1 cellular context compared by ENCODE assay signal in the genomic region with DNA sequence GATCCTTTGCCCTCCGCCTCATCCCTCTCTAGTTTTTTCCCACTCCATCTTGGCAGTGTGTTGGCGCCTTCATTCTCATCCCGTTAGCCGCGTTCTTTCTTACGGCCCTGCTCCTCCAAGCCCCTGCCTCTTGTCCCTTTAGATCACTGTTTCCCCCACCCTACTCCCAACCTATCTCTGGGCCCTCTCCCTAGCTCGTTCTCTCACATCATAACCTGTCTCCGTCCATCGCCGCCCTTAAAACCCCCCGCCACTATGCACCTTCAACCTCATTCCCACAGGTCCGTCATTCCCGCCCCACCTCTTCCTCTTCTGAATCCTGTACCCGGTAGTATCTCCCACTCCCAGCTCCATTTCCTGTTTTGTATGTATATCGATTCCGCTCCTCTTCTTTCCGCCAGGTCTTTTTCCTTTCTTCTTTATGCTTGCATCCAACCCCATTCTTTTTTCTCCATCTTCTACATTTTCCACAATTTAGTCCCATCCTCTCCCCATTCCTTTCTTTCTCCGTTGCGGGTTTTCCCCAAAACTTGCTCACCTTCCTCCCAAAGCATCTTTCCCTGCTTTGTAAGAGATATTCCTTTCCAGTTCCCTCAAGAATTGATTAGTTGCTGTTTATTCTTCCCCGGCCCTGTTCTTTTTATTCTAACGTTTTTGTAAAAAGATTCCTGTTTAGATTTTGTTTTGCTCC.
A peak's percentile ranks its signal among the peaks of the same experiment; 100 is the strongest.
TF ChIP-seq lines count a peak whose summit lies in the region.

No MANE protein-coding gene starts in this region.

TF ChIP-seq in HepG2, 621 proteins besides CTCF, POLR2A, EP300 and RAD21 (continued from another document and continues in another):
- TF ChIP-seq ZNF276 (CRISPR knock-in tag; IDR thresholded peaks at IDR 0.05; ENCODE audit: low read depth) = no peak
- no peak for TF ChIP-seq JDP2 (CRISPR knock-in tag; IDR thresholded peaks at IDR 0.05; ENCODE audit: borderline replicate concordance)
- TF ChIP-seq ZNF543 (CRISPR knock-in tag; IDR thresholded peaks at IDR 0.05) = no peak
- TF ChIP-seq GATAD2A (CRISPR knock-in tag; IDR thresholded peaks at IDR 0.05) = peak; percentile 45; the same call in 1 of the 2 replicates
- TF ChIP-seq ZNF547 (CRISPR knock-in tag; IDR thresholded peaks at IDR 0.05) = no peak
- peak; percentile 76; the same call in 1 of the 2 replicates for TF ChIP-seq ZNF337 (CRISPR knock-in tag; IDR thresholded peaks at IDR 0.05; ENCODE audit: borderline replicate concordance, low read depth)
- no peak for TF ChIP-seq KDM4B (CRISPR knock-in tag; IDR thresholded peaks at IDR 0.05)
- no peak for TF ChIP-seq ZNF816 (CRISPR knock-in tag; IDR thresholded peaks at IDR 0.05; ENCODE audit: borderline replicate concordance)
- no peak for TF ChIP-seq CSRNP1 (CRISPR knock-in tag; IDR thresholded peaks at IDR 0.05)
- no peak for TF ChIP-seq ARNT (IDR thresholded peaks at IDR 0.05)
- TF ChIP-seq TBX2 (CRISPR knock-in tag; IDR thresholded peaks at IDR 0.05; ENCODE audit: borderline replicate concordance) = no peak
- TF ChIP-seq CEBPZ (IDR thresholded peaks at IDR 0.05; ENCODE audit: low read length) = no peak
- no peak for TF ChIP-seq ZBTB38 (CRISPR knock-in tag; IDR thresholded peaks at IDR 0.05)
- TF ChIP-seq TOE1 (CRISPR knock-in tag; IDR thresholded peaks at IDR 0.05) = no peak
- no peak for TF ChIP-seq RELA (CRISPR knock-in tag; IDR thresholded peaks at IDR 0.05)
- TF ChIP-seq SAP130 (CRISPR knock-in tag; IDR thresholded peaks at IDR 0.05; ENCODE audit: low read depth) = peak; percentile 53
- TF ChIP-seq NONO (IDR thresholded peaks at IDR 0.05) = peak; percentile 83; the same call in 1 of the 2 replicates
- TF ChIP-seq NONO (CRISPR knock-in tag; conservative IDR thresholded peaks at IDR 0.05) = peak; percentile 25; the same call in 1 of the 2 replicates
- TF ChIP-seq NRL (CRISPR knock-in tag; IDR thresholded peaks at IDR 0.05; ENCODE audit: borderline replicate concordance) = no peak
- TF ChIP-seq ZNF761 (CRISPR knock-in tag; conservative IDR thresholded peaks at IDR 0.05) = no peak
- no peak for TF ChIP-seq ARHGAP35 (CRISPR knock-in tag; IDR thresholded peaks at IDR 0.05; ENCODE audit: borderline replicate concordance)
- no peak for TF ChIP-seq CHD4 (IDR thresholded peaks at IDR 0.05; ENCODE audit: borderline replicate concordance, low read length)
- no peak for TF ChIP-seq GRHL1 (CRISPR knock-in tag; conservative IDR thresholded peaks at IDR 0.05)
- TF ChIP-seq RBM22 (optimal IDR thresholded peaks at IDR 0.05; ENCODE audit: low read length) = no peak
- TF ChIP-seq ZNF572 (CRISPR knock-in tag; IDR thresholded peaks at IDR 0.05) = no peak
- no peak for TF ChIP-seq IRX3 (CRISPR knock-in tag; IDR thresholded peaks at IDR 0.05; ENCODE audit: borderline replicate concordance, low read depth)
- no peak for TF ChIP-seq CBFB (CRISPR knock-in tag; IDR thresholded peaks at IDR 0.05)
- TF ChIP-seq RCOR2 (CRISPR knock-in tag; IDR thresholded peaks at IDR 0.05) = no peak
- TF ChIP-seq RXRA (CRISPR knock-in tag; IDR thresholded peaks at IDR 0.05) = no peak
- TF ChIP-seq ZFAT (CRISPR knock-in tag; conservative IDR thresholded peaks at IDR 0.05) = no peak
- TF ChIP-seq, protein P1, sequence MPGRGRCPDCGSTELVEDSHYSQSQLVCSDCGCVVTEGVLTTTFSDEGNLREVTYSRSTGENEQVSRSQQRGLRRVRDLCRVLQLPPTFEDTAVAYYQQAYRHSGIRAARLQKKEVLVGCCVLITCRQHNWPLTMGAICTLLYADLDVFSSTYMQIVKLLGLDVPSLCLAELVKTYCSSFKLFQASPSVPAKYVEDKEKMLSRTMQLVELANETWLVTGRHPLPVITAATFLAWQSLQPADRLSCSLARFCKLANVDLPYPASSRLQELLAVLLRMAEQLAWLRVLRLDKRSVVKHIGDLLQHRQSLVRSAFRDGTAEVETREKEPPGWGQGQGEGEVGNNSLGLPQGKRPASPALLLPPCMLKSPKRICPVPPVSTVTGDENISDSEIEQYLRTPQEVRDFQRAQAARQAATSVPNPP (CRISPR knock-in tag; IDR thresholded peaks at IDR 0.05) = no peak
- no peak for TF ChIP-seq CC2D1A (CRISPR knock-in tag; IDR thresholded peaks at IDR 0.05)
- TF ChIP-seq ZNF235 (CRISPR knock-in tag; IDR thresholded peaks at IDR 0.05; ENCODE audit: borderline replicate concordance) = no peak
- no peak for TF ChIP-seq TCF7L2 (IDR thresholded peaks at IDR 0.05; ENCODE audit: low read depth, low read length)
- no peak for TF ChIP-seq CEBPG (CRISPR knock-in tag; IDR thresholded peaks at IDR 0.05)
- TF ChIP-seq, protein P2, sequence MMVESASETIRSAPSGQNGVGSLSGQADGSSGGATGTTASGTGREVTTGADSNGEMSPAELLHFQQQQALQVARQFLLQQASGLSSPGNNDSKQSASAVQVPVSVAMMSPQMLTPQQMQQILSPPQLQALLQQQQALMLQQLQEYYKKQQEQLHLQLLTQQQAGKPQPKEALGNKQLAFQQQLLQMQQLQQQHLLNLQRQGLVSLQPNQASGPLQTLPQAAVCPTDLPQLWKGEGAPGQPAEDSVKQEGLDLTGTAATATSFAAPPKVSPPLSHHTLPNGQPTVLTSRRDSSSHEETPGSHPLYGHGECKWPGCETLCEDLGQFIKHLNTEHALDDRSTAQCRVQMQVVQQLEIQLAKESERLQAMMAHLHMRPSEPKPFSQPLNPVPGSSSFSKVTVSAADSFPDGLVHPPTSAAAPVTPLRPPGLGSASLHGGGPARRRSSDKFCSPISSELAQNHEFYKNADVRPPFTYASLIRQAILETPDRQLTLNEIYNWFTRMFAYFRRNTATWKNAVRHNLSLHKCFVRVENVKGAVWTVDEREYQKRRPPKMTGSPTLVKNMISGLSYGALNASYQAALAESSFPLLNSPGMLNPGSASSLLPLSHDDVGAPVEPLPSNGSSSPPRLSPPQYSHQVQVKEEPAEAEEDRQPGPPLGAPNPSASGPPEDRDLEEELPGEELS (CRISPR knock-in tag; IDR thresholded peaks at IDR 0.05) = no peak; the same call in none of the 2 replicates
- TF ChIP-seq ZNF430 (CRISPR knock-in tag; IDR thresholded peaks at IDR 0.05) = no peak
- no peak for TF ChIP-seq IRF2 (CRISPR knock-in tag; IDR thresholded peaks at IDR 0.05)
- TF ChIP-seq HOXA5 (CRISPR knock-in tag; IDR thresholded peaks at IDR 0.05) = no peak
- TF ChIP-seq POLR2AphosphoS5 (IDR thresholded peaks at IDR 0.05; ENCODE audit: low read depth, low read length) = peak; percentile 88
- no peak for TF ChIP-seq ZNF780A (CRISPR knock-in tag; IDR thresholded peaks at IDR 0.05)
- TF ChIP-seq, protein P3, sequence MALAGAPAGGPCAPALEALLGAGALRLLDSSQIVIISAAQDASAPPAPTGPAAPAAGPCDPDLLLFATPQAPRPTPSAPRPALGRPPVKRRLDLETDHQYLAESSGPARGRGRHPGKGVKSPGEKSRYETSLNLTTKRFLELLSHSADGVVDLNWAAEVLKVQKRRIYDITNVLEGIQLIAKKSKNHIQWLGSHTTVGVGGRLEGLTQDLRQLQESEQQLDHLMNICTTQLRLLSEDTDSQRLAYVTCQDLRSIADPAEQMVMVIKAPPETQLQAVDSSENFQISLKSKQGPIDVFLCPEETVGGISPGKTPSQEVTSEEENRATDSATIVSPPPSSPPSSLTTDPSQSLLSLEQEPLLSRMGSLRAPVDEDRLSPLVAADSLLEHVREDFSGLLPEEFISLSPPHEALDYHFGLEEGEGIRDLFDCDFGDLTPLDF (CRISPR knock-in tag; IDR thresholded peaks at IDR 0.05) = no peak
- TF ChIP-seq AGO2 (optimal IDR thresholded peaks at IDR 0.05; ENCODE audit: low read depth, low read length) = no peak
- TF ChIP-seq RXRB (CRISPR knock-in tag; IDR thresholded peaks at IDR 0.05; ENCODE audit: borderline replicate concordance) = peak; percentile 8; the same call in 1 of the 2 replicates
- no peak for TF ChIP-seq RBFOX2 (IDR thresholded peaks at IDR 0.05; ENCODE audit: low read depth, low read length)
- TF ChIP-seq, protein P4, sequence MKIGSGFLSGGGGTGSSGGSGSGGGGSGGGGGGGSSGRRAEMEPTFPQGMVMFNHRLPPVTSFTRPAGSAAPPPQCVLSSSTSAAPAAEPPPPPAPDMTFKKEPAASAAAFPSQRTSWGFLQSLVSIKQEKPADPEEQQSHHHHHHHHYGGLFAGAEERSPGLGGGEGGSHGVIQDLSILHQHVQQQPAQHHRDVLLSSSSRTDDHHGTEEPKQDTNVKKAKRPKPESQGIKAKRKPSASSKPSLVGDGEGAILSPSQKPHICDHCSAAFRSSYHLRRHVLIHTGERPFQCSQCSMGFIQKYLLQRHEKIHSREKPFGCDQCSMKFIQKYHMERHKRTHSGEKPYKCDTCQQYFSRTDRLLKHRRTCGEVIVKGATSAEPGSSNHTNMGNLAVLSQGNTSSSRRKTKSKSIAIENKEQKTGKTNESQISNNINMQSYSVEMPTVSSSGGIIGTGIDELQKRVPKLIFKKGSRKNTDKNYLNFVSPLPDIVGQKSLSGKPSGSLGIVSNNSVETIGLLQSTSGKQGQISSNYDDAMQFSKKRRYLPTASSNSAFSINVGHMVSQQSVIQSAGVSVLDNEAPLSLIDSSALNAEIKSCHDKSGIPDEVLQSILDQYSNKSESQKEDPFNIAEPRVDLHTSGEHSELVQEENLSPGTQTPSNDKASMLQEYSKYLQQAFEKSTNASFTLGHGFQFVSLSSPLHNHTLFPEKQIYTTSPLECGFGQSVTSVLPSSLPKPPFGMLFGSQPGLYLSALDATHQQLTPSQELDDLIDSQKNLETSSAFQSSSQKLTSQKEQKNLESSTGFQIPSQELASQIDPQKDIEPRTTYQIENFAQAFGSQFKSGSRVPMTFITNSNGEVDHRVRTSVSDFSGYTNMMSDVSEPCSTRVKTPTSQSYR (CRISPR knock-in tag; IDR thresholded peaks at IDR 0.05; ENCODE audit: borderline replicate concordance) = no peak
- no peak for TF ChIP-seq EZH2 (conservative IDR thresholded peaks at IDR 0.05; ENCODE audit: low read depth, low read length)
- no peak for TF ChIP-seq ZFP36L2 (CRISPR knock-in tag; IDR thresholded peaks at IDR 0.05)
